Comparison of ENCODE assay signal across 14 cellular contexts in genomic region chr20:41304413-41305079, GRCh38.
"Had no signal": no experiment of that assay in that cellular context is flagged by ENCODE, and none has a peak within 500 bp of the region (broad histone marks: within the 10 kb centered on the region; RNA-seq: fewer than 3 reads in every experiment).

No MANE protein-coding gene starts in this region.

- H3K27me3 ChIP-seq: hepatocyte, tibial artery had no signal

- DNase-seq: activated CD4-positive, CD25-positive, alpha-beta regulatory T cell treated with anti-CD3 and anti-CD28 coated beads, Interleukin-2, amount 50 U/mL, for 72 hours; activated naive CD4-positive, alpha-beta T cell treated with Interleukin-2 at 50 U/mL for 16 hours; activated T-cell treated with anti-CD3 and anti-CD28 coated beads for 4 hours; aorta; erythroblast; islet precursor cell; naive thymus-derived CD8-positive, alpha-beta T cell; stimulated activated naive CD4-positive, alpha-beta T cell; tibial artery had no signal

- H3K36me3 Mint-ChIP-seq: naive thymus-derived CD8-positive, alpha-beta T cell had no signal

- H3K27me3 Mint-ChIP-seq: dendritic cell treated with granulocyte-macrophage colony-stimulating factor and Interleukin-4, amounts not matched to agents 40 ng/mL and 50 ng/mL, for 4 days; naive thymus-derived CD8-positive, alpha-beta T cell had no signal

- H3K4me2 ChIP-seq: hepatocyte had no signal

- H3K36me3 ChIP-seq: tibial artery had no signal

- H3K27ac Mint-ChIP-seq: dendritic cell treated with granulocyte-macrophage colony-stimulating factor and Interleukin-4, amounts not matched to agents 40 ng/mL and 50 ng/mL, for 4 days; naive thymus-derived CD8-positive, alpha-beta T cell; T-helper 2 cell treated with Interferon-gamma antibody and Interleukin-4, amounts not matched to agents 5 μg/mL and 100 μg/mL, for 36 hours had no signal

- H3K4me3 ChIP-seq: hepatocyte, tibial artery had no signal

- H2AFZ ChIP-seq: hepatocyte, parathyroid adenoma had no signal

- H3K4me3 Mint-ChIP-seq: dendritic cell treated with granulocyte-macrophage colony-stimulating factor and Interleukin-4, amounts not matched to agents 40 ng/mL and 50 ng/mL, for 4 days; naive thymus-derived CD8-positive, alpha-beta T cell; T-helper 2 cell treated with Interferon-gamma antibody and Interleukin-4, amounts not matched to agents 5 μg/mL and 100 μg/mL, for 36 hours had no signal

- H3K9me3 Mint-ChIP-seq: dendritic cell treated with granulocyte-macrophage colony-stimulating factor and Interleukin-4, amounts not matched to agents 40 ng/mL and 50 ng/mL, for 4 days; naive thymus-derived CD8-positive, alpha-beta T cell; T-helper 2 cell treated with Interferon-gamma antibody and Interleukin-4, amounts not matched to agents 5 μg/mL and 100 μg/mL, for 36 hours had no signal

- H3K9me3 ChIP-seq: tibial artery had no signal

- ATAC-seq: left lobe of liver; naive thymus-derived CD8-positive, alpha-beta T cell had no signal

- H3K27ac ChIP-seq: hepatocyte, parathyroid adenoma, tibial artery had no signal
